2 cellular contexts compared by ENCODE assay signal in the genomic region with DNA sequence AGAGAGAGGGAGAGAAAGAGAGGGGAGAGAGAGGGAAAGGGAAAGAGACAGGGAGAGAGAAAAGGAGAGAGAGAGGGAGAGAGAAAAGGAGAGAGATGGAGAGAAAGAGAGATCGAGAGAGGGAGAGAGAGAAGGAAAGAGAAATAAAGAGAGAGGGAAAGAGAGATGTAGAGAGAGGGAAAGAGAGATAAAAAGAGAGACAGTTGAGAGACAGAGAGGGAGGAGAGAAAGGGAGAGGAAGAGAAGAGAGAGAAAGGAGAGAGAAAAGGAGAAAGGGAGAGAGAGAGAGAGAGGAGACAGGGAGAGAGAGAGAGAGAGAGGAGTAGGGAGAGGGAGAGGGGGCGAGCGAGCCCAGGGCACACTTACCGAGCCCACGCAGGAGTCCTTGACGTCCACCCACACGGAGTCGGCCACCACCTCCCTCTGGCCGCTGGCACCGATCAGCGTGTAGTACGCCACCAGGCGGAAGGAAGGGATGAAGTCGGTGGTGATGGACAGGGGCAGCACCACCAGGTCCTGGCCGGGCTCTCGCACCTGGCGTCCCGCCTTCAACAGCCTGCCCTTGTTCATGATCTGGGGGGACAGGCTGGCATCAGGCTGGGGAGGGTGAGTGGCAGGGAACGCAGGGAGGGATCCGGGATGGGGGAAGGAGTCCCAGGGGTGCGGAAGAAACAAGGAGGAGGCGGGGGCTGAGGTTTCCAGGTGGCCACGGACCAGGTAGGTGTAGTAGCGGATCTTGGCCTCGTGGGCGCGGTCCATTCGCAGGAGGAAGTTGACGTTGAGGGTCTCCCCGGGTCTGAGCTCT.
TF ChIP-seq lines count a peak whose summit lies in the region.

No MANE protein-coding gene starts in this region.

TF ChIP-seq in GM12891, 5 proteins besides CTCF, POLR2A, EP300 and RAD21:
- TF ChIP-seq SPI1 (IDR thresholded peaks at IDR 0.05; ENCODE audit: low read depth, low read length) (no peak), POU2F2 (IDR thresholded peaks at IDR 0.05; ENCODE audit: low read depth, low read length) (no peak), TAF1 (IDR thresholded peaks at IDR 0.05; ENCODE audit: low read depth, low read length) (no peak), POLR2AphosphoS5 (IDR thresholded peaks at IDR 0.05; ENCODE audit: low read depth, low read length) (no peak), PAX5 (IDR thresholded peaks at IDR 0.05; ENCODE audit: insufficient read depth, low read length, severe bottlenecking) (no peak)

TF ChIP-seq in GM12878, 131 proteins besides CTCF, POLR2A, EP300 and RAD21:
- TF ChIP-seq ZSCAN29 (IDR thresholded peaks at IDR 0.05) (no peak), TCF7 (IDR thresholded peaks at IDR 0.05; ENCODE audit: borderline replicate concordance) (no peak), PBX3 (IDR thresholded peaks at IDR 0.05; ENCODE audit: insufficient replicate concordance, low read depth, low read length) (peak; percentile 30), CHD1 (IDR thresholded peaks at IDR 0.05; ENCODE audit: low read depth, low read length) (no peak), NBN (IDR thresholded peaks at IDR 0.05) (peak; percentile 30; the same call in 1 of the 2 replicates)
- TF ChIP-seq, protein P1, sequence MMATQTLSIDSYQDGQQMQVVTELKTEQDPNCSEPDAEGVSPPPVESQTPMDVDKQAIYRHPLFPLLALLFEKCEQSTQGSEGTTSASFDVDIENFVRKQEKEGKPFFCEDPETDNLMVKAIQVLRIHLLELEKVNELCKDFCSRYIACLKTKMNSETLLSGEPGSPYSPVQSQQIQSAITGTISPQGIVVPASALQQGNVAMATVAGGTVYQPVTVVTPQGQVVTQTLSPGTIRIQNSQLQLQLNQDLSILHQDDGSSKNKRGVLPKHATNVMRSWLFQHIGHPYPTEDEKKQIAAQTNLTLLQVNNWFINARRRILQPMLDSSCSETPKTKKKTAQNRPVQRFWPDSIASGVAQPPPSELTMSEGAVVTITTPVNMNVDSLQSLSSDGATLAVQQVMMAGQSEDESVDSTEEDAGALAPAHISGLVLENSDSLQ (IDR thresholded peaks at IDR 0.05), result peak; percentile 70
TF ChIP-seq in GM12878: peak in this region for 3.
